In the genomic region with DNA sequence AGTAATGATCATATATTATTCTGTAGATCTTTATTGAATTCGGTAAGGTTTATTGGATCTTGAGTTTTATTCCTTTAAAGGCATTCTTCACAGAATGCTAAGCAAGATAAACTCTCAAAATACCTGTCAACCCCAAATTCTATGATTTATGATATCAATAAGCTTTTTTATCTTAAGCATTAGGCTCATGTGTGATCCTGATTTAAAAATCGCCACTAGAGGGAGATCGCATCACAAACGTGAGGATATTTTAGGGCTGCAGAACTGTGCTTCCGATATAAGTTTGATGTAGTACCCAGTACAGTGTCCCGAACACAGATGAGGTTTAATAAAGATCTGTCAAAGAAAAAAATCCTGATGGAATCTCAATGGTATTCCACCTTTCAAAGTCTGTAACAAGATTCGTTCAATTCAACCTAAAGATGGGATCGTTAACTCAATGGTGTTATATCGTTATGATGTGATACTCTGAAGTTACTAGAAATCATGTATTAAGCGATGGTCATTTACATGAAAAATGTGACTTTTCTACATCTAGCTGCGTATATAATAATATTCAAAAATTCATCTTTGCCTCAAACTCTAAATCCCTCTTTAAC, we compare ENCODE assay signal across 8 cellular contexts.
DNase-seq lines count a peak whose midpoint lies in the region; ATAC-seq and TF ChIP-seq lines count a peak whose summit lies in the region.

No MANE protein-coding gene starts in this region.

- no peaks in the 10 kb centered on the region for H4K20me1 ChIP-seq in Karpas-422 (ENCODE audit: insufficient read depth, low read depth, low read length)

- H3K27ac ChIP-seq in Karpas-422 (ENCODE audit: low read length) (no peak overlapping the region), neuronal stem cell (replicated peaks; ENCODE audit: low read length) (no peak overlapping the region)

- no peak overlapping the region for H3K14ac ChIP-seq in neuronal stem cell (ENCODE audit: low read length)

- no peak overlapping the region for H4K8ac ChIP-seq in neuronal stem cell (ENCODE audit: low read depth, low read length)

- H2BK12ac ChIP-seq in neuronal stem cell (ENCODE audit: low read length), result no peak overlapping the region

- H4K91ac ChIP-seq in neuronal stem cell (ENCODE audit: low read depth, low read length, poor library complexity), result no peak overlapping the region

- H3K9ac ChIP-seq in Karpas-422 (ENCODE audit: low read length) (no peak overlapping the region), neuronal stem cell (ENCODE audit: low read depth, low read length, poor library complexity) (no peak overlapping the region)

- H3K9me3 ChIP-seq in Karpas-422 (ENCODE audit: low read length) (no peaks in the 10 kb centered on the region), neuronal stem cell (replicated peaks in 1 of 2; ENCODE audit: control insufficient read depth in 2 of 2, insufficient read depth in 1 of 2, low read depth in 1 of 2, low read length in 2 of 2) (no peaks in the 10 kb centered on the region)

- peak overlapping the region; percentile 69 for H3K4me2 ChIP-seq in Karpas-422 (ENCODE audit: low read depth, low read length, poor library complexity, severe bottlenecking)
- no peak overlapping the region for H3K4me2 ChIP-seq in neuronal stem cell (ENCODE audit: insufficient read depth, low read length, poor library complexity, severe bottlenecking)

- H2BK120ac ChIP-seq in neuronal stem cell (ENCODE audit: low read depth, low read length), result no peak overlapping the region

- H3K79me2 ChIP-seq in Karpas-422 (ENCODE audit: low read length), result no peaks in the 10 kb centered on the region

- H3K27me3 ChIP-seq in Karpas-422 (ENCODE audit: low read length), result no peaks in the 10 kb centered on the region
- no peaks in the 10 kb centered on the region for H3K27me3 ChIP-seq in neuronal stem cell (ENCODE audit: control insufficient read depth in 3 of 3, insufficient read depth in 3 of 3, low read depth in 1 of 3, low read length in 3 of 3)

- no peak overlapping the region for H2BK5ac ChIP-seq in neuronal stem cell (ENCODE audit: low read length)

- no peak overlapping the region for H2AK5ac ChIP-seq in neuronal stem cell (ENCODE audit: low read depth, low read length)

- H2BK15ac ChIP-seq in neuronal stem cell (ENCODE audit: low read length), result no peak overlapping the region

- 100% methylated on average over 1 of the region's 11 CpGs; no CpG with 5 or more reads in 1 of the 2 donors for whole genome bisulfite sequencing in neuronal stem cell (ENCODE audit: extremely low coverage in 2 of 2, insufficient read length in 2 of 2, insufficient replicate concordance in 1 of 2), 2 donors

- no peak overlapping the region for H3K23ac ChIP-seq in neuronal stem cell (ENCODE audit: low read depth, low read length, poor library complexity)

- H3K36me3 ChIP-seq in Karpas-422 (ENCODE audit: insufficient read depth, low read length), result no peaks in the 10 kb centered on the region
- H3K36me3 ChIP-seq in neuronal stem cell (replicated peaks in 1 of 2; ENCODE audit: control insufficient read depth in 2 of 2, insufficient read depth in 2 of 2, low read length in 2 of 2), result no peaks in the 10 kb centered on the region

- DNase-seq in NCI-H524 (lab: John Stamatoyannopoulos, UW) (peak; percentile 25 to 60), NCI-H524 treated with DMSO at 0.1 percent for 48 hours (lab: John Stamatoyannopoulos, UW) (no peak), Karpas-422 (peak; percentile 83), fibroblast of gingiva (ENCODE audit: low read depth) (peak; percentile 55), neuronal stem cell (ENCODE audit: low spot score) (peak; percentile 17)
- DNase-seq in stimulated activated CD4-positive, alpha-beta T cell treated with anti-CD3 and anti-CD28 coated beads, Interleukin-2, amount 100 ng/mL, for 48 hours, result no peak

- peak; percentile 79 for ATAC-seq in GM21360 (IDR thresholded peaks at IDR 0.05; ENCODE audit: unreplicated experiment)
- ATAC-seq in SK-N-SH treated with all-trans-retinoic acid at 6 μM for 48 hours, result peak; percentile 95

- no peak overlapping the region for H3K18ac ChIP-seq in neuronal stem cell (ENCODE audit: low read length)

- H2AFZ ChIP-seq in Karpas-422 (ENCODE audit: low read length) (no peak overlapping the region; the same call in 1 of the 2 replicates), neuronal stem cell (ENCODE audit: low read length) (no peak overlapping the region)

- H3K4me3 ChIP-seq in Karpas-422 (ENCODE audit: low read length) (peak overlapping the region; percentile 50), neuronal stem cell (ENCODE audit: low read length in 2 of 2) (no peak overlapping the region)

- H3K9me2 ChIP-seq in Karpas-422 (replicated peaks; ENCODE audit: insufficient read depth, low read length), result no peaks in the 10 kb centered on the region

- H3K4me1 ChIP-seq in Karpas-422 (ENCODE audit: low read length), result 0 out of 2 replicates have a peak, but pooled peaks cover 2% of the 10 kb centered on the region
- peaks cover 0 to 2% of the 10 kb centered on the region in 2 donors for H3K4me1 ChIP-seq in neuronal stem cell (ENCODE audit: control insufficient read depth in 2 of 2, insufficient read depth in 1 of 2, low read depth in 1 of 2, low read length in 2 of 2)

- H3K4ac ChIP-seq in neuronal stem cell (ENCODE audit: low read length), result no peak overlapping the region

- no peaks in the 10 kb centered on the region for H3K79me1 ChIP-seq in neuronal stem cell (ENCODE audit: low read depth, low read length)

TF ChIP-seq in SK-N-SH treated with all-trans-retinoic acid at 6 μM for 48 hours, 23 proteins besides CTCF, POLR2A, EP300 and RAD21:
- TF ChIP-seq ISL1 (CRISPR knock-in tag; IDR thresholded peaks at IDR 0.05) (no peak), ZNF70 (CRISPR knock-in tag; IDR thresholded peaks at IDR 0.05) (no peak), ZFP30 (CRISPR knock-in tag; IDR thresholded peaks at IDR 0.05) (no peak)
- TF ChIP-seq, protein P1, sequence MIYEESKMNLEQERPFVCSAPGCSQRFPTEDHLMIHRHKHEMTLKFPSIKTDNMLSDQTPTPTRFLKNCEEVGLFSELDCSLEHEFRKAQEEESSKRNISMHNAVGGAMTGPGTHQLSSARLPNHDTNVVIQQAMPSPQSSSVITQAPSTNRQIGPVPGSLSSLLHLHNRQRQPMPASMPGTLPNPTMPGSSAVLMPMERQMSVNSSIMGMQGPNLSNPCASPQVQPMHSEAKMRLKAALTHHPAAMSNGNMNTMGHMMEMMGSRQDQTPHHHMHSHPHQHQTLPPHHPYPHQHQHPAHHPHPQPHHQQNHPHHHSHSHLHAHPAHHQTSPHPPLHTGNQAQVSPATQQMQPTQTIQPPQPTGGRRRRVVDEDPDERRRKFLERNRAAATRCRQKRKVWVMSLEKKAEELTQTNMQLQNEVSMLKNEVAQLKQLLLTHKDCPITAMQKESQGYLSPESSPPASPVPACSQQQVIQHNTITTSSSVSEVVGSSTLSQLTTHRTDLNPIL (CRISPR knock-in tag; IDR thresholded peaks at IDR 0.05; ENCODE audit: low read depth), result no peak

Comparison
In these comparisons a context has a peak if more than half of its experiments do, and no peak if none do; other contexts are left out.
1. DNase-seq: peak in NCI-H524 (2 of 2), Karpas-422 (single experiment), fibroblast of gingiva (single experiment) and neuronal stem cell (single experiment); none in NCI-H524 treated with DMSO at 0.1 percent for 48 hours (single experiment) and stimulated activated CD4-positive, alpha-beta T cell treated with anti-CD3 and anti-CD28 coated beads, Interleukin-2, amount 100 ng/mL, for 48 hours (0 of 2).